20 cellular contexts compared by ENCODE assay signal in genomic region chr16:56354746-56355145, GRCh38.
DNase-seq lines count a peak whose midpoint lies in the region; ATAC-seq and TF ChIP-seq lines count a peak whose summit lies in the region.
"Had no signal": no experiment of that assay in that cellular context is flagged by ENCODE, and none has a peak within 500 bp of the region (broad histone marks: within the 10 kb centered on the region; RNA-seq: fewer than 3 reads in every experiment).

No MANE protein-coding gene starts in this region.

- H3K9me2 ChIP-seq in PC-3 (replicated peaks; ENCODE audit: low read length) = no peaks in the 10 kb centered on the region

- 92 to 95% (median 94%) methylated on average over 17 of the region's 17 CpGs for WGBS in ovary, 3 donors

- H3K79me2 ChIP-seq in PC-3 (ENCODE audit: low read length) = no peaks in the 10 kb centered on the region
- H3K79me2 ChIP-seq: parathyroid adenoma had no signal

- no peak for TF ChIP-seq CTCF in activated B cell treated with CpG ODN at 0.5 μM for 24 hours (IDR thresholded peaks at IDR 0.05)
- no peak for TF ChIP-seq CTCF in ovary (IDR thresholded peaks at IDR 0.05)
- TF ChIP-seq CTCF in PC-3 (conservative IDR thresholded peaks at IDR 0.05; ENCODE audit: low read depth, low read length) = no peak

- peaks cover 35% of the 10 kb centered on the region for H3K4me1 Mint-ChIP-seq in activated T-cell treated with anti-CD3 and anti-CD28 coated beads, Interleukin-2, amount 50 U/mL, for 24 hours (ENCODE audit: low read depth)
- H3K4me1 Mint-ChIP-seq in activated T-cell treated with anti-CD3 and anti-CD28 coated beads, Interleukin-2, amount 50 U/mL, for 72 hours (ENCODE audit: low read depth) = peaks cover 37% of the 10 kb centered on the region
- H3K4me1 Mint-ChIP-seq in activated B cell treated with CpG ODN at 0.5 μM for 24 hours = peaks cover 17% of the 10 kb centered on the region

- no peak overlapping the region for H3K27ac ChIP-seq in ovary
- H3K27ac ChIP-seq in PC-3 (ENCODE audit: low read length) = no peak overlapping the region
- H3K27ac ChIP-seq: foreskin keratinocyte, parathyroid adenoma had no signal

- ATAC-seq in activated T-cell treated with anti-CD3 and anti-CD28 coated beads, Interleukin-2, amount 50 U/mL, for 72 hours (replicated peaks in 1 of 2) = no peak
- no peak for ATAC-seq in activated B cell treated with CpG ODN at 0.5 μM for 24 hours (ENCODE audit: low read depth)
- no peak for ATAC-seq in left cardiac atrium
- ATAC-seq in PC-3 = no peak
- ATAC-seq: foreskin keratinocyte had no signal

- peak; percentile 22 for DNase-seq in activated T-cell treated with anti-CD3 and anti-CD28 coated beads, Interleukin-2, amount 50 U/mL, for 24 hours
- no peak for DNase-seq in activated T-cell treated with anti-CD3 and anti-CD28 coated beads, Interleukin-2, amount 50 U/mL, for 72 hours
- DNase-seq in activated B cell treated with CpG ODN at 0.5 μM for 24 hours (peak; percentile 4), left cardiac atrium (peak; percentile 14), ovary (peak; percentile 8 to 36 (median 16)), PC-3 (no peak), NK-92 (lab: John Stamatoyannopoulos, UW; ENCODE audit: unreplicated experiment) (no peak), iPS-NIHi11 (ENCODE audit: low spot score) (no peak)
- DNase-seq: activated CD4-positive, alpha-beta T cell treated with anti-CD3 and anti-CD28 coated beads, Interleukin-2, amount 10 ng/mL, durations not matched to agents 24 days and 14 days; DMS79; effector CD4-positive, alpha-beta T cell; foreskin keratinocyte; NCI-H1092; NCI-H2029 treated with DMSO at 0.1 percent for 48 hours; NCI-H345; SIG-M5; substantia nigra had no signal

- no peaks in the 10 kb centered on the region for H3K9me3 Mint-ChIP-seq in activated T-cell treated with anti-CD3 and anti-CD28 coated beads, Interleukin-2, amount 50 U/mL, for 24 hours
- no peaks in the 10 kb centered on the region for H3K9me3 Mint-ChIP-seq in activated T-cell treated with anti-CD3 and anti-CD28 coated beads, Interleukin-2, amount 50 U/mL, for 72 hours
- no peaks in the 10 kb centered on the region for H3K9me3 Mint-ChIP-seq in activated B cell treated with CpG ODN at 0.5 μM for 24 hours
- H3K9me3 Mint-ChIP-seq: activated CD4-positive, alpha-beta T cell treated with anti-CD3 and anti-CD28 coated beads, Interleukin-2, amount 10 ng/mL, durations not matched to agents 24 days and 14 days; activated naive CD4-positive, alpha-beta T cell treated with anti-CD3 and anti-CD28 coated beads, Interleukin-2, amount 50 U/mL, for 24 hours had no signal

- no peaks in the 10 kb centered on the region for H3F3A ChIP-seq in PC-3 (ENCODE audit: low read length, unreplicated experiment)

- H3K27me3 ChIP-seq in ovary = no peaks in the 10 kb centered on the region
- no peaks in the 10 kb centered on the region for H3K27me3 ChIP-seq in PC-3 (ENCODE audit: low read length)
- H3K27me3 ChIP-seq: BE2C had no signal

- no TSS peak for BruUV-seq in PC-3 (replicated peaks; lab: Mats Ljungman, UMichigan)

- intact Hi-C loops in activated B cell treated with CpG ODN at 0.5 μM for 24 hours (cut with micrococcal nuclease) = loop anchor here (10.0 kb wide), 1 partner anchor 350 kb away; no protein-coding TSS in a partner anchor
- intact Hi-C loops in left cardiac atrium (cut with DNase I) = no loop called here
- intact Hi-C loops in ovary (cut with DNase I) = no loop called here
- intact Hi-C loops in PC-3 (cut with micrococcal nuclease) = no loop called here

- H3K36me3 ChIP-seq in ovary (no peaks in the 10 kb centered on the region), PC-3 (ENCODE audit: low read depth, low read length) (no peaks in the 10 kb centered on the region)

- no peak overlapping the region for H3K9ac ChIP-seq in PC-3 (ENCODE audit: low read length)
- H3K9ac ChIP-seq: parathyroid adenoma had no signal

- no peak overlapping the region for H3K4me3 ChIP-seq in ovary
- no peak overlapping the region for H3K4me3 ChIP-seq in PC-3 (ENCODE audit: low read length)

- H3K36me3 Mint-ChIP-seq in activated T-cell treated with anti-CD3 and anti-CD28 coated beads, Interleukin-2, amount 50 U/mL, for 24 hours (ENCODE audit: low read depth) = peaks cover 3% of the 10 kb centered on the region
- no peaks in the 10 kb centered on the region for H3K36me3 Mint-ChIP-seq in activated T-cell treated with anti-CD3 and anti-CD28 coated beads, Interleukin-2, amount 50 U/mL, for 72 hours (ENCODE audit: insufficient read depth in 2 of 2)
- H3K36me3 Mint-ChIP-seq in activated B cell treated with CpG ODN at 0.5 μM for 24 hours (ENCODE audit: low read depth) = no peaks in the 10 kb centered on the region
- H3K36me3 Mint-ChIP-seq: activated naive CD4-positive, alpha-beta T cell treated with anti-CD3 and anti-CD28 coated beads, Interleukin-2, amount 50 U/mL, for 24 hours had no signal

- TF ChIP-seq POLR2A in ovary (IDR thresholded peaks at IDR 0.05) = no peak

- no peaks in the 10 kb centered on the region for H4K20me1 ChIP-seq in PC-3 (ENCODE audit: low read length)

- TF ChIP-seq EP300 in ovary (IDR thresholded peaks at IDR 0.05) = no peak

- H3K9me3 ChIP-seq in ovary = no peaks in the 10 kb centered on the region
- H3K9me3 ChIP-seq in PC-3 (ENCODE audit: low read length) = no peaks in the 10 kb centered on the region
- H3K9me3 ChIP-seq: BE2C had no signal

- no peaks in the 10 kb centered on the region for H3K4me1 ChIP-seq in ovary (ENCODE audit: insufficient read depth)
- peaks cover 9% of the 10 kb centered on the region for H3K4me1 ChIP-seq in PC-3 (ENCODE audit: insufficient read depth, low read length)
- H3K4me1 ChIP-seq: foreskin keratinocyte had no signal

- no peak overlapping the region for H3K4me3 Mint-ChIP-seq in activated T-cell treated with anti-CD3 and anti-CD28 coated beads, Interleukin-2, amount 50 U/mL, for 24 hours
- H3K4me3 Mint-ChIP-seq in activated T-cell treated with anti-CD3 and anti-CD28 coated beads, Interleukin-2, amount 50 U/mL, for 72 hours = no peak overlapping the region
- no peak overlapping the region for H3K4me3 Mint-ChIP-seq in activated B cell treated with CpG ODN at 0.5 μM for 24 hours
- H3K4me3 Mint-ChIP-seq: activated CD4-positive, alpha-beta T cell treated with anti-CD3 and anti-CD28 coated beads, Interleukin-2, amount 10 ng/mL, durations not matched to agents 24 days and 14 days; activated naive CD4-positive, alpha-beta T cell treated with anti-CD3 and anti-CD28 coated beads, Interleukin-2, amount 50 U/mL, for 24 hours had no signal

- no peak overlapping the region for H3K27ac Mint-ChIP-seq in activated T-cell treated with anti-CD3 and anti-CD28 coated beads, Interleukin-2, amount 50 U/mL, for 24 hours
- no peak overlapping the region for H3K27ac Mint-ChIP-seq in activated T-cell treated with anti-CD3 and anti-CD28 coated beads, Interleukin-2, amount 50 U/mL, for 72 hours
- no peak overlapping the region for H3K27ac Mint-ChIP-seq in activated B cell treated with CpG ODN at 0.5 μM for 24 hours
- H3K27ac Mint-ChIP-seq: activated CD4-positive, alpha-beta T cell treated with anti-CD3 and anti-CD28 coated beads, Interleukin-2, amount 10 ng/mL, durations not matched to agents 24 days and 14 days; activated naive CD4-positive, alpha-beta T cell treated with anti-CD3 and anti-CD28 coated beads, Interleukin-2, amount 50 U/mL, for 24 hours had no signal

- no peak overlapping the region for H2AFZ ChIP-seq in PC-3 (ENCODE audit: low read length)
- H2AFZ ChIP-seq: parathyroid adenoma had no signal

- H3K27me3 Mint-ChIP-seq in activated T-cell treated with anti-CD3 and anti-CD28 coated beads, Interleukin-2, amount 50 U/mL, for 24 hours = no peaks in the 10 kb centered on the region
- peaks cover 6% of the 10 kb centered on the region for H3K27me3 Mint-ChIP-seq in activated T-cell treated with anti-CD3 and anti-CD28 coated beads, Interleukin-2, amount 50 U/mL, for 72 hours (ENCODE audit: low read depth)
- no peaks in the 10 kb centered on the region for H3K27me3 Mint-ChIP-seq in activated B cell treated with CpG ODN at 0.5 μM for 24 hours
- H3K27me3 Mint-ChIP-seq: activated naive CD4-positive, alpha-beta T cell treated with anti-CD3 and anti-CD28 coated beads, Interleukin-2, amount 50 U/mL, for 24 hours had no signal

- POLR2A ChIA-PET in activated B cell treated with CpG ODN at 0.5 μM for 24 hours (lab: Charles Lee) = no interaction called here
- POLR2A ChIA-PET in PC-3 (lab: Charles Lee; ENCODE audit: unreplicated experiment) = no interaction called here

- H3K4me2 ChIP-seq in PC-3 (ENCODE audit: low read length) = no peak overlapping the region

- CTCF ChIA-PET in activated B cell treated with CpG ODN at 0.5 μM for 24 hours (lab: Charles Lee) (interaction anchor here (1.0 to 2.3 kb wide), 3 partner anchors 14 to 890 kb away, joined by 3 to 10 read pairs (median 6); no protein-coding TSS in a partner anchor), PC-3 (lab: Charles Lee) (no interaction called here)

Comparison
In these comparisons a context has a peak if more than half of its experiments do, and no peak if none do; other contexts are left out.
1. DNase-seq: peak in activated T-cell treated with anti-CD3 and anti-CD28 coated beads, Interleukin-2, amount 50 U/mL, for 24 hours (single experiment), activated B cell treated with CpG ODN at 0.5 μM for 24 hours (single experiment), left cardiac atrium (single experiment) and ovary (5 of 5); none in activated T-cell treated with anti-CD3 and anti-CD28 coated beads, Interleukin-2, amount 50 U/mL, for 72 hours (0 of 2), PC-3 (single experiment), NK-92 (single experiment) and iPS-NIHi11 (single experiment).